In genomic region chr3:183349421-183350157, GRCh38 we compare ENCODE assay signal across 16 cellular contexts.
DNase-seq lines count a peak whose midpoint lies in the region; ATAC-seq and TF ChIP-seq lines count a peak whose summit lies in the region.
"Had no signal": no experiment of that assay in that cellular context is flagged by ENCODE, and none has a peak within 500 bp of the region (broad histone marks: within the 10 kb centered on the region; RNA-seq: fewer than 3 reads in every experiment).

No MANE protein-coding gene starts in this region.

- POLR2A ChIA-PET in MCF 10A (lab: Yijun Ruan, JAX): interaction anchor here (0.6 to 1.2 kb wide), 3 partner anchors 13 to 21 kb away, joined by 3 read pairs; no protein-coding TSS in a partner anchor

- intact Hi-C loops in MCF 10A (cut with micrococcal nuclease): no loop called here
- intact Hi-C loops in breast epithelium (cut with DNase I; ENCODE audit: low total_unique reads): no loop called here
- intact Hi-C loops in sciatic nerve (cut with DNase I): no loop called here

- peaks cover 6% of the 10 kb centered on the region for H3K36me3 Mint-ChIP-seq in MCF 10A (ENCODE audit: insufficient read depth, unreplicated experiment)
- H3K36me3 Mint-ChIP-seq: activated naive CD4-positive, alpha-beta T cell treated with anti-CD3 and anti-CD28 coated beads, Interleukin-2, amount 10 ng/mL, durations not matched to agents 7 days and 5 days had no signal

- CTCF ChIA-PET in MCF 10A (lab: Yijun Ruan, JAX): interaction anchor here (1.0 kb wide), 1 partner anchor 165 kb away, joined by 3 read pairs; no protein-coding TSS in a partner anchor

- ATAC-seq in sciatic nerve (no peak), GM21528 (IDR thresholded peaks at IDR 0.05; ENCODE audit: low FRiP score, unreplicated experiment) (no peak), HG02678 (IDR thresholded peaks at IDR 0.05; ENCODE audit: unreplicated experiment) (no peak)
- ATAC-seq: left lobe of liver had no signal

- peak overlapping the region; percentile 4 for H3K27ac Mint-ChIP-seq in MCF 10A (ENCODE audit: low read depth, unreplicated experiment)
- H3K27ac Mint-ChIP-seq: activated naive CD4-positive, alpha-beta T cell treated with anti-CD3 and anti-CD28 coated beads, Interleukin-2, amount 10 ng/mL, durations not matched to agents 7 days and 5 days; nephron had no signal

- H3K4me1 ChIP-seq in breast epithelium (no peaks in the 10 kb centered on the region), Peyer's patch (no peaks in the 10 kb centered on the region)

- H3K27me3 ChIP-seq in breast epithelium (no peaks in the 10 kb centered on the region), Peyer's patch (no peaks in the 10 kb centered on the region)

- no peaks in the 10 kb centered on the region for H3K27me3 Mint-ChIP-seq in MCF 10A (ENCODE audit: insufficient read depth, unreplicated experiment)

- H3K4me3 Mint-ChIP-seq in MCF 10A (ENCODE audit: unreplicated experiment): no peak overlapping the region
- H3K4me3 Mint-ChIP-seq: activated naive CD4-positive, alpha-beta T cell treated with anti-CD3 and anti-CD28 coated beads, Interleukin-2, amount 10 ng/mL, durations not matched to agents 7 days and 5 days; nephron had no signal

- TF ChIP-seq POLR2A in breast epithelium (IDR thresholded peaks at IDR 0.05): no peak
- TF ChIP-seq POLR2A in Peyer's patch (IDR thresholded peaks at IDR 0.05): no peak
- TF ChIP-seq POLR2A in erythroblast (IDR thresholded peaks at IDR 0.05; ENCODE audit: low read length): no peak

- H3K27ac ChIP-seq in breast epithelium (no peak overlapping the region), Peyer's patch (peak overlapping the region in 3 of 4 donors; percentile 1 to 59 (median 16))

- DNase-seq in MCF 10A (ENCODE audit: unreplicated experiment): no peak
- no peak for DNase-seq in breast epithelium (ENCODE audit: low spot score in 2 of 2)
- DNase-seq in Peyer's patch: no peak
- peak; percentile 45 to 84 for DNase-seq in erythroblast (lab: John Stamatoyannopoulos, UW)
- DNase-seq in sciatic nerve (ENCODE audit: low spot score): no peak
- DNase-seq: activated naive CD4-positive, alpha-beta T cell treated with anti-CD3 and anti-CD28 coated beads, Interleukin-2, amount 10 ng/mL, durations not matched to agents 7 days and 5 days; DMS79 treated with DMSO at 0.1 percent for 48 hours; effector CD8-positive, alpha-beta T cell; IMR-90; NCI-H1092; NCI-H2227 treated with DMSO at 0.1 percent for 48 hours; SK-N-SH had no signal

- H3K9me3 Mint-ChIP-seq in MCF 10A (ENCODE audit: unreplicated experiment): peaks cover 17% of the 10 kb centered on the region

- peaks cover 0 to 5% of the 10 kb centered on the region in 2 donors for H3K9me3 ChIP-seq in breast epithelium
- H3K9me3 ChIP-seq in Peyer's patch: no peaks in the 10 kb centered on the region

- H3K4me3 ChIP-seq in breast epithelium: no peak overlapping the region
- no peak overlapping the region for H3K4me3 ChIP-seq in Peyer's patch

- peaks cover 6% of the 10 kb centered on the region for H3K4me1 Mint-ChIP-seq in MCF 10A (ENCODE audit: insufficient read depth, unreplicated experiment)
- H3K4me1 Mint-ChIP-seq: nephron had no signal

- no TSS peak for BruUV-seq in MCF 10A (replicated peaks; lab: Mats Ljungman, UMichigan)

- no peak for TF ChIP-seq CTCF in MCF 10A (IDR thresholded peaks at IDR 0.05; ENCODE audit: unreplicated experiment)
- no peak for TF ChIP-seq CTCF in breast epithelium (IDR thresholded peaks at IDR 0.05)
- no peak for TF ChIP-seq CTCF in Peyer's patch (IDR thresholded peaks at IDR 0.05)

- H3K36me3 ChIP-seq in breast epithelium: no peaks in the 10 kb centered on the region
- no peaks in the 10 kb centered on the region for H3K36me3 ChIP-seq in Peyer's patch

Comparison
In these comparisons a context has a peak if more than half of its experiments do, and no peak if none do; other contexts are left out.
1. DNase-seq: peak in erythroblast (2 of 2); none in MCF 10A (single experiment), breast epithelium (0 of 2), Peyer's patch (0 of 3) and sciatic nerve (single experiment).
2. H3K27ac ChIP-seq: peak in Peyer's patch (3 of 4); none in breast epithelium (0 of 2).